In the genomic region with DNA sequence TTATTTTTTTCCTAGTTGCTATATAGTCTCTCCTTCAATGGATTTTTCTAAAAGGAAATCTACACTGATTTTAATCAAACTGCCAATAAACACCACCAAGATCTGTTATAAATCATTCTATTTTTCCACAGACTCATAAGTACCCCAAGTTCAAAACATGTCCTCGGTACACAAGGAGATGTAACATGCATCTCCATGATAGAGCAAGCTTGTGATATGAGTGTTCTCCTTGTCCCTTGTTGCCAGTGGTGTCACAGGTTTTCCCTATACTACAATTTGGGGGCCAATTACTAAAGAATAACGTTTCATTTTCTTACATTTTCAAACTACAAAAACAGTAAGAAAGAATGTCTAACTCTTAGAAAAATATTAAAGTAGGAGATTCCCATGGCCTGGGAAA, we compare ENCODE assay signal across 9 cellular contexts.
DNase-seq lines count a peak whose midpoint lies in the region; ATAC-seq and TF ChIP-seq lines count a peak whose summit lies in the region.
"Had no signal": no experiment of that assay in that cellular context is flagged by ENCODE, and none has a peak within 500 bp of the region (broad histone marks: within the 10 kb centered on the region; RNA-seq: fewer than 3 reads in every experiment).

No MANE protein-coding gene starts in this region.

- no peaks in the 10 kb centered on the region for H3K36me3 ChIP-seq in SK-N-MC (ENCODE audit: insufficient read depth, low read length)
- H3K36me3 ChIP-seq in tibial artery: no peaks in the 10 kb centered on the region

- no peaks in the 10 kb centered on the region for H3K9me3 Mint-ChIP-seq in activated naive CD4-positive, alpha-beta T cell treated with anti-CD3 and anti-CD28 coated beads, Interleukin-2, amount 10 ng/mL, durations not matched to agents 7 days and 5 days

- CTCF ChIA-PET in activated naive CD4-positive, alpha-beta T cell treated with anti-CD3 and anti-CD28 coated beads, Interleukin-2, amount 10 ng/mL, durations not matched to agents 7 days and 5 days (lab: Charles Lee): interaction anchor here (0.9 kb wide), 1 partner anchor 28 kb away, joined by 3 read pairs; no protein-coding TSS in a partner anchor

- peaks cover 25% of the 10 kb centered on the region for H3K36me3 Mint-ChIP-seq in activated naive CD4-positive, alpha-beta T cell treated with anti-CD3 and anti-CD28 coated beads, Interleukin-2, amount 10 ng/mL, durations not matched to agents 7 days and 5 days

- no peaks in the 10 kb centered on the region for H3K9me3 ChIP-seq in SK-N-MC (ENCODE audit: low read depth, low read length)
- no peaks in the 10 kb centered on the region for H3K9me3 ChIP-seq in tibial artery

- H3K9ac ChIP-seq in SK-N-MC (ENCODE audit: insufficient read length): peak overlapping the region; percentile 38

- H3K27me3 Mint-ChIP-seq in activated naive CD4-positive, alpha-beta T cell treated with anti-CD3 and anti-CD28 coated beads, Interleukin-2, amount 10 ng/mL, durations not matched to agents 7 days and 5 days: no peaks in the 10 kb centered on the region

- no peak for TF ChIP-seq POLR2A in erythroblast (IDR thresholded peaks at IDR 0.05; ENCODE audit: low read length)

- peak overlapping the region; percentile 71 for H3K4me3 ChIP-seq in SK-N-MC
- peak overlapping the region; percentile 34 to 45 for H3K4me3 ChIP-seq in foreskin fibroblast (ENCODE audit: low read depth in 1 of 2, low read length in 2 of 2)
- peak overlapping the region; percentile 43 to 45 for H3K4me3 ChIP-seq in tibial artery

- intact Hi-C loops in tibial artery (cut with DNase I; ENCODE audit: low total_unique reads): no loop called here

- H3K4me3 Mint-ChIP-seq in activated naive CD4-positive, alpha-beta T cell treated with anti-CD3 and anti-CD28 coated beads, Interleukin-2, amount 10 ng/mL, durations not matched to agents 7 days and 5 days: peak overlapping the region; percentile 84

- peaks cover 0 to 15% (median 0%) of the 10 kb centered on the region in 4 donors for H3K4me1 ChIP-seq in tibial artery

- no peak for ATAC-seq in HG03097 (IDR thresholded peaks at IDR 0.05; ENCODE audit: low FRiP score, unreplicated experiment)

- peaks cover 75% of the 10 kb centered on the region for H3K4me1 Mint-ChIP-seq in activated naive CD4-positive, alpha-beta T cell treated with anti-CD3 and anti-CD28 coated beads, Interleukin-2, amount 10 ng/mL, durations not matched to agents 7 days and 5 days

- no peak for DNase-seq in activated naive CD4-positive, alpha-beta T cell treated with anti-CD3 and anti-CD28 coated beads, Interleukin-2, amount 10 ng/mL, durations not matched to agents 7 days and 5 days
- DNase-seq in activated naive CD4-positive, alpha-beta T cell (lab: John Stamatoyannopoulos, UW): no peak
- DNase-seq in SK-N-MC (ENCODE audit: low read depth, low spot score) (no peak), foreskin fibroblast (no peak), tibial artery (no peak), DMS153 treated with DMSO at 0.1 percent for 48 hours (lab: John Stamatoyannopoulos, UW; ENCODE audit: unreplicated experiment) (no peak), erythroblast (lab: John Stamatoyannopoulos, UW) (no peak)

- no peaks in the 10 kb centered on the region for H3K27me3 ChIP-seq in tibial artery

- H3K27ac ChIP-seq in SK-N-MC: no peak overlapping the region
- peak overlapping the region; percentile 61 to 72 for H3K27ac ChIP-seq in tibial artery
- H3K27ac ChIP-seq: C4-2B had no signal

- TF ChIP-seq CTCF in foreskin fibroblast (IDR thresholded peaks at IDR 0.05; ENCODE audit: low read depth, low read length) (no peak), tibial artery (IDR thresholded peaks at IDR 0.05) (no peak)

- H3K27ac Mint-ChIP-seq in activated naive CD4-positive, alpha-beta T cell treated with anti-CD3 and anti-CD28 coated beads, Interleukin-2, amount 10 ng/mL, durations not matched to agents 7 days and 5 days: peak overlapping the region; percentile 96
